In the genomic region with DNA sequence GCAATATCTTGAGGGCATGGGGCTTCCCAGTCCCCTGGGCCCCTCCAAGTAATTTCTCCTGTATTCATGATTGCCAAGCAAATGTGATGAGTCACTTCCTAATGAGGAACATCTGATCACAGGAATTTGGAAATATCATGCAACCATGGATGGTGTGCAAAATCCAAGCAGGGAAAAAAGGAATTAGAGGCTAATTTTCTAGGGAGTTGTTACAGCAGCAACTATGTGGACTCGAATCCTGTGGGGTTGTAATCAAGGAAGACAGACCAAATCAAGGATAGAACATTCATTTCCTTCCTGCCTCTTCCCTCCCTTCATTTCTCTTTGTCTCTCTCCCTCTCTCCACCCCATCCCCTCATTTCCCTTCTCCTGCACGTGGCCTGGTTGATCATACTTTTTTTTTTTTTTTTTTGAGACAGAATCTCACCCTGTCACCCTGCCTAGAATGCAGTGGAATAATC, we compare ENCODE assay signal across 9 cellular contexts. TPM values are rescaled to one million over a fixed set of nuclear protein-coding genes. Genes with fewer than 3 reads are reported as not detected.
DNase-seq lines count a peak whose midpoint lies in the region; ATAC-seq and TF ChIP-seq lines count a peak whose summit lies in the region.
"Had no signal": no experiment of that assay in that cellular context is flagged by ENCODE, and none has a peak within 500 bp of the region (broad histone marks: within the 10 kb centered on the region; RNA-seq: fewer than 3 reads in every experiment).

No MANE protein-coding gene starts in this region.

- BruUV-seq in PC-3 (replicated peaks; lab: Mats Ljungman, UMichigan): no TSS peak

- H3K4me3 ChIP-seq in AG10803 (ENCODE audit: low read length): no peak overlapping the region
- H3K4me3 ChIP-seq in PC-3 (ENCODE audit: low read length): no peak overlapping the region
- no peak overlapping the region for H3K4me3 ChIP-seq in fibroblast of pulmonary artery (replicated peaks; ENCODE audit: low read depth, low read length)
- H3K4me3 ChIP-seq: body of pancreas had no signal

- H4K20me1 ChIP-seq in PC-3 (ENCODE audit: low read length): no peaks in the 10 kb centered on the region

- H2AFZ ChIP-seq in PC-3 (ENCODE audit: low read length): no peak overlapping the region

- peaks cover 6% of the 10 kb centered on the region for H3K4me1 ChIP-seq in PC-3 (ENCODE audit: insufficient read depth, low read length)
- H3K4me1 ChIP-seq: body of pancreas had no signal

- H3K36me3 ChIP-seq in PC-3 (ENCODE audit: low read depth, low read length): no peaks in the 10 kb centered on the region
- H3K36me3 ChIP-seq: WERI-Rb-1 had no signal

- DNase-seq in AG10803 (ENCODE audit: low read depth) (peak; percentile 82), PC-3 (peak; percentile 29), fibroblast of pulmonary artery (ENCODE audit: low read depth) (peak; percentile 83), germinal center (ENCODE audit: low spot score) (no peak), DMS79 treated with DMSO at 0.1 percent for 48 hours (lab: John Stamatoyannopoulos, UW) (no peak)
- no peak for DNase-seq in central memory CD4-positive, alpha-beta T cell
- DNase-seq: body of pancreas, WERI-Rb-1 had no signal

- ATAC-seq in PC-3: peak; percentile 54; the same call in 1 of the 2 replicates
- ATAC-seq: body of pancreas had no signal

- H3K27me3 ChIP-seq in PC-3 (ENCODE audit: low read length): no peaks in the 10 kb centered on the region
- H3K27me3 ChIP-seq: body of pancreas had no signal

- POLR2A ChIA-PET in PC-3 (lab: Charles Lee; ENCODE audit: unreplicated experiment): no interaction called here

- intact Hi-C loops in PC-3 (cut with micrococcal nuclease): no loop called here

- TF ChIP-seq CTCF in AG10803 (conservative IDR thresholded peaks at IDR 0.05; ENCODE audit: low read length): no peak
- TF ChIP-seq CTCF in PC-3 (conservative IDR thresholded peaks at IDR 0.05; ENCODE audit: low read depth, low read length): no peak
- TF ChIP-seq CTCF in fibroblast of pulmonary artery (IDR thresholded peaks at IDR 0.05; ENCODE audit: low read length, missing control alignments): no peak

- CTCF ChIA-PET in PC-3 (lab: Charles Lee): no interaction called here

- H3K27ac ChIP-seq in PC-3 (ENCODE audit: low read length): no peak overlapping the region
- H3K27ac ChIP-seq: body of pancreas, WERI-Rb-1 had no signal

- no peaks in the 10 kb centered on the region for H3F3A ChIP-seq in PC-3 (ENCODE audit: low read length, unreplicated experiment)

- no peak overlapping the region for H3K9ac ChIP-seq in PC-3 (ENCODE audit: low read length)

- H3K4me2 ChIP-seq in PC-3 (ENCODE audit: low read length): 0 out of 2 replicates have a peak overlapping the region, but pooled peaks have one; percentile 14

- H3K9me2 ChIP-seq in PC-3 (replicated peaks; ENCODE audit: low read length): no peaks in the 10 kb centered on the region

- no peaks in the 10 kb centered on the region for H3K79me2 ChIP-seq in PC-3 (ENCODE audit: low read length)

- no peaks in the 10 kb centered on the region for H3K9me3 ChIP-seq in PC-3 (ENCODE audit: low read length)
- H3K9me3 ChIP-seq: body of pancreas had no signal

RNA-seq across cellular contexts. Expression of gene AGFG2, which starts 23.9 kb away (rescaled TPM):
- 16.9 and 18.2 TPM in 2 replicates for total RNA-seq in PC-3 (2014; rRNA removed)

RNA-seq across cellular contexts. Expression of gene NYAP1, which starts 31.4 kb away (rescaled TPM):
- 1.2 and 1.9 TPM in 2 replicates for total RNA-seq in PC-3 (2014; rRNA removed)

RNA-seq across cellular contexts. Expression of gene TSC22D4, which starts 36.1 kb away (rescaled TPM):
- 57.1 and 66.1 TPM in 2 replicates for total RNA-seq in PC-3 (2014; rRNA removed)

RNA-seq across cellular contexts. Expression of gene SPACDR, which starts 51.0 kb away (rescaled TPM):
- 0.11 and 2.5 TPM in 2 replicates for total RNA-seq in PC-3 (2014; rRNA removed)
- total RNA-seq: ureter had no signal

RNA-seq across cellular contexts. Expression of gene SAP25, which starts 58.6 kb away (rescaled TPM):
- total RNA-seq in PC-3 (2014; rRNA removed): 0.22 and 0.52 TPM in 2 replicates
- total RNA-seq: body of pancreas had no signal

Comparison
In these comparisons a context has a peak if more than half of its experiments do, and no peak if none do; other contexts are left out.
1. DNase-seq: peak in AG10803 (single experiment), PC-3 (single experiment) and fibroblast of pulmonary artery (single experiment); none in central memory CD4-positive, alpha-beta T cell (single experiment), germinal center (single experiment) and DMS79 treated with DMSO at 0.1 percent for 48 hours (single experiment).